ENCODE assay signal across 8 cellular contexts in the genomic region with DNA sequence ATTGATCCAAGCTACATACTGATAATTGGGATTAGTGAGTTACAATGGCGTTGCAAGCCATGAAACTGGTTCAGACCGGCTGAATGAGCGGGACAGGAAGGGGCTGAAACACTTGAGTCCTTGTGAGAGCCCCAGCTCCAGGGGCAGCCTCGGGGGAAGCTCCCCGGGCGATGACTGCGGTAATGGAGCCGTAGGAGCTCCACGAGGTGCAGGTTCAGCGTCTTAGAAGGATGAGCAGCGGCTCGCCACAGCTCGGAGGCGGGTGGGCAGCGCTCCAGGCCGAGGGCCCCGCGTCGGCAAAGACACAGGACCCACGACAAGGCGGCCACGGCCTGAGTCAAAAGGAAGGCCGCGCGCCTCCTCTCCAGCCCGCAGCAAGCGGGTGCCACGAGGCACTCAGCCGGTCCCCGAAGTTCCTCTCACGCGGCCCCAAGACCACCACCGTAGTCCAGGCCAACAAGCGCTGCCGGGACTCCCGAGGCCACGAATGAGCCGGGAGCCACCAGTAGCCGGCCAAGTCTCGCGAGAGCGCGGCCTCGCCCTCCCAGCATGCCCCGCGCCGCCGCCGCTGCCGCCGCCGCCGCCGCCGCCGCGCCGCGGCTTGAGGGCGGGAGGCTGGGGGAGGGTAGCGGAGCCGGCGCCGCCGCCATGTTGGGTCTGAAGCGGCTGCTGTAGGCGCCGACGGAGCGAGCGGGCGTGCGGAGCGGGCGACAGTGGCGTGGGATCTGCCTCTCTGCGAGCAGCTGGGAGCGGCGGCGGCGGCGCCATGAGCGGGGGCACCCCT. TPM values are rescaled to one million over a fixed set of nuclear protein-coding genes. Genes with fewer than 3 reads are reported as not detected.
DNase-seq lines count a peak whose midpoint lies in the region; ATAC-seq and TF ChIP-seq lines count a peak whose summit lies in the region.

Gene LSM14A (plus strand): TSS at position 628 of the 784 bp plus-strand sequence. CDS start 139 bp downstream, at position 767.

- H3K27ac ChIP-seq in esophagus muscularis mucosa (replicated peaks in 1 of 4), result peak within 1 kb of the TSS; percentile 98 to 100 (median 99)

- H3K9me3 Mint-ChIP-seq in IgD-negative memory B cell, result no peaks in the 10 kb centered on the region

- peak in 1 of 3 experiments; percentile 26 for TF ChIP-seq CTCF in esophagus muscularis mucosa (IDR thresholded peaks at IDR 0.05)

- H3K9me3 ChIP-seq in esophagus muscularis mucosa, result no peaks in the 10 kb centered on the region

- H3K36me3 ChIP-seq in esophagus muscularis mucosa, result no peaks in the 10 kb centered on the region

- peak within 1 kb of the TSS; percentile 89 to 96 (median 90) for H3K4me3 ChIP-seq in esophagus muscularis mucosa

- WGBS in esophagus muscularis mucosa, result under 1% methylated on average over 35 of the region's 83 CpGs

- H3K27ac Mint-ChIP-seq in IgD-negative memory B cell, result peak within 1 kb of the TSS; percentile 93 to 99 (median 99)

- H3K36me3 Mint-ChIP-seq in IgD-negative memory B cell, result no peaks in the 10 kb centered on the region

- intact Hi-C loops in esophagus muscularis mucosa (cut with DNase I), result no loop called here

- TF ChIP-seq EP300 in esophagus muscularis mucosa (IDR thresholded peaks at IDR 0.05), result no peak

- peak; percentile 76 for ATAC-seq in GM21528 (IDR thresholded peaks at IDR 0.05; ENCODE audit: low FRiP score, unreplicated experiment)

- TF ChIP-seq POLR2A in esophagus muscularis mucosa (IDR thresholded peaks at IDR 0.05; ENCODE audit: low read depth), result no peak

- peaks cover 3% of the 10 kb centered on the region for H3K27me3 Mint-ChIP-seq in IgD-negative memory B cell

- DNase-seq in DMS 273 treated with DMSO at 0.1 percent for 48 hours (lab: John Stamatoyannopoulos, UW) (peak; percentile 48), esophagus muscularis mucosa (ENCODE audit: extremely low spot score) (peak; percentile 97), myocyte (ENCODE audit: low read depth) (peak; percentile 90)
- DNase-seq in activated T-cell treated with anti-CD3 and anti-CD28 coated beads, Interleukin-2, amount 50 U/mL, for 48 hours, result peak; percentile 91 to 95
- peak; percentile 74 to 88 for DNase-seq in stimulated activated CD8-positive, alpha-beta memory T cell treated with anti-CD3 and anti-CD28 coated beads, Interleukin-7, amount 100 ng/mL, for 4 hours (ENCODE audit: low read depth in 2 of 2)

- H3K27me3 ChIP-seq in esophagus muscularis mucosa, result no peaks in the 10 kb centered on the region

- H3K4me1 Mint-ChIP-seq in IgD-negative memory B cell, result peaks cover 25 to 38% (median 34%) of the 10 kb centered on the region in 3 donors

- peaks cover 46 to 49% (median 47%) of the 10 kb centered on the region in 4 donors for H3K4me1 ChIP-seq in esophagus muscularis mucosa

- H3K4me3 Mint-ChIP-seq in IgD-negative memory B cell, result peak within 1 kb of the TSS; percentile 92 to 99 (median 96)

TF ChIP-seq in PFSK-1, 5 proteins besides CTCF, POLR2A, EP300 and RAD21:
- TF ChIP-seq REST (IDR thresholded peaks at IDR 0.05; ENCODE audit: insufficient read depth in 1 of 2, low read depth in 2 of 2, low read length in 2 of 2) (no peak; a peak in 1 of 4 replicates), TAF1 (IDR thresholded peaks at IDR 0.05; ENCODE audit: borderline replicate concordance, insufficient read depth, low read length) (peak; percentile 79; the same call in 1 of the 2 replicates), FOXP2 (optimal IDR thresholded peaks at IDR 0.05; ENCODE audit: borderline replicate concordance, extremely low read depth, extremely low read length, insufficient read depth) (peak; percentile 12), POLR2AphosphoS5 (IDR thresholded peaks at IDR 0.05; ENCODE audit: low read depth, low read length) (peak; percentile 93), SIN3A (IDR thresholded peaks at IDR 0.05; ENCODE audit: borderline replicate concordance, insufficient read depth, low read length) (no peak)

RNA-seq across cellular contexts. Expression of gene LSM14A, which starts in this region (rescaled TPM):
- 154 TPM for polyA plus RNA-seq in IgD-negative memory B cell
- polyA plus RNA-seq in PFSK-1 (2012; ENCODE audit: insufficient read length, low read depth), result 128 TPM
- total RNA-seq in esophagus muscularis mucosa (100 to 1,000 TPM in 3 of 4 donors, 10 to 100 TPM in 1; 94.4 to 172 (median 130) TPM), myocyte (63.7 and 73.7 TPM in 2 replicates)
- polyA plus RNA-seq in myocyte (2012), result 46.4 TPM

Comparison
In these comparisons a context has a peak if more than half of its experiments do, and no peak if none do; other contexts are left out.
1. Peak in every context shown above with its lines: DNase-seq, ATAC-seq, H3K4me3 ChIP-seq and H3K27ac ChIP-seq.